ENCODE assay signal across 8 cellular contexts in the genomic region with DNA sequence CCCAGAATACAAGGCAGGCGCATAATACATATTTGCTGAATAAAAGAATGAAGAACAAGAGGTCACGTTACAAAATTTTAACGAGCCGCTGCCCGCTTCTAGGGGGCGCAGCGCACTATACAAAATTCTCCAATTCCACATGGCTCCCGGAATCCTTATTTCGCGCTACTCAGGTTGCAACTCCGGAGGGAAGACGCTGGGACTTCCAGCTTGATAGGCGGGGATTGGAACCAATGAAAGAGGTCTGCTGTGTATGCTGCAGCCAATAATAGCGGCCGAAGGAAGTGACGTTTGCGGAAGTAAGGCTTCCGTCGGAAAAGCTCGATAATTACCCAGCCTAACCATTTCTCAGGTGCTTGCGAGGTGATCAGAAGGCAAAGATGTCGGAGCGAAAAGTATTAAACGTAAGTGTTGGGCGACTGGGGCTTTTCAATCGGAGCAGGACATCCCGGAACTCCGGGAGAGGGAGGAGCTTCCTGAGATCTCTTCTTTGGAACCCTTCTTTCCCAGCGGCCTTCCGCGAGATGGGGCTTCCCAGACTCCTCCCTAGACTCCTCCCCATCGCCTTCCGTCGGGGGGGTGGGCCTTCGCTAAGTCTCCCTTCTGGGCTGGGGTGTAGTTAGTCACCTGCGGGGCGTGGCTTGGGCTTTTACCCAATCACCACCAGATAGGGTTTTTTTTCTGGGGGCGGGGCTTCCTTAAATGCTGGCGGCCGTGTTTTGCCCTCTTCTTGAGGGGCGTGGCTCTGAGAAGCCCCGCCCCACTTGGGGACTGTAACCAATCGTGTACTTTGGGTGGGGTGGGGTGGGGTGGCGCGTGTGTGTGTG. TPM values are rescaled to one million over a fixed set of nuclear protein-coding genes. Genes with fewer than 3 reads are reported as not detected.
DNase-seq lines count a peak whose midpoint lies in the region; ATAC-seq and TF ChIP-seq lines count a peak whose summit lies in the region.

A gene (plus strand): TSS at position 314 of the 827 bp plus-strand sequence. CDS start 67 bp downstream, at position 381.

- H3K4me1 Mint-ChIP-seq in Caco-2 (ENCODE audit: low read depth, unreplicated experiment) = peaks cover 7% of the 10 kb centered on the region
- peaks cover 4 to 23% of the 10 kb centered on the region in 2 donors for H3K4me1 Mint-ChIP-seq in effector memory CD8-positive, alpha-beta T cell (ENCODE audit: low read depth in 2 of 2)

- peak within 1 kb of the TSS; percentile 52 for H3K4me3 ChIP-seq in Caco-2 (ENCODE audit: low read depth, low read length)

- H3K4me1 ChIP-seq in Caco-2 = 0 out of 2 replicates have a peak, but pooled peaks cover 5% of the 10 kb centered on the region

- DNase-seq in Caco-2 (peak; percentile 99), HT1080 (ENCODE audit: low read depth) (peak; percentile 96), NOMO-1 (lab: John Stamatoyannopoulos, UW; ENCODE audit: unreplicated experiment in 2 of 2) (peak; percentile 97 to 99), medulla oblongata (ENCODE audit: extremely low spot score) (peak; percentile 99)
- DNase-seq in effector memory CD8-positive, alpha-beta T cell = peak; percentile 98 to 100 (median 99)
- DNase-seq in stimulated activated CD8-positive, alpha-beta memory T cell treated with anti-CD3 and anti-CD28 coated beads, Interleukin-12 subunit alpha, Interleukin-12 subunit beta, amount 100 ng/mL, for 1 hour (ENCODE audit: low read depth) = peak; percentile 97

- H3K9me3 Mint-ChIP-seq in Caco-2 (ENCODE audit: unreplicated experiment) = no peaks in the 10 kb centered on the region
- H3K9me3 Mint-ChIP-seq in effector memory CD8-positive, alpha-beta T cell = peaks cover 0 to 1% of the 10 kb centered on the region in 2 donors

- TSS peak; percentile 96 for BruUV-seq in Caco-2 (replicated peaks; lab: Mats Ljungman, UMichigan)

- peaks cover 44% of the 10 kb centered on the region for H3K36me3 Mint-ChIP-seq in Caco-2 (ENCODE audit: insufficient read depth, unreplicated experiment)
- H3K36me3 Mint-ChIP-seq in effector memory CD8-positive, alpha-beta T cell (ENCODE audit: insufficient read depth) = peaks cover 62% of the 10 kb centered on the region

- H3K27me3 Mint-ChIP-seq in Caco-2 (ENCODE audit: insufficient read depth, unreplicated experiment) = no peaks in the 10 kb centered on the region
- H3K27me3 Mint-ChIP-seq in effector memory CD8-positive, alpha-beta T cell = peaks cover 0 to 2% of the 10 kb centered on the region in 2 donors

- peak within 1 kb of the TSS; percentile 100 for H3K27ac Mint-ChIP-seq in Caco-2 (ENCODE audit: unreplicated experiment)
- peak within 1 kb of the TSS; percentile 99 for H3K27ac Mint-ChIP-seq in effector memory CD8-positive, alpha-beta T cell

- no peaks in the 10 kb centered on the region for H3K9me3 ChIP-seq in Caco-2

- no peaks in the 10 kb centered on the region; the same call in 1 of the 2 replicates for H3K36me3 ChIP-seq in Caco-2 (ENCODE audit: control insufficient read depth, insufficient read depth, low read length)

- CTCF ChIA-PET in Caco-2 (lab: Charles Lee) = interaction anchor here (0.6 to 1.3 kb wide), 10 partner anchors 13 to 669 kb away, joined by 3 to 16 read pairs (median 4); a partner anchor contains a TSS
- CTCF ChIA-PET in activated CD8-positive, alpha-beta memory T cell treated with anti-CD3 and anti-CD28 coated beads for 36 hours (lab: Charles Lee) = interaction anchor here (0.6 kb wide), 1 partner anchor 100 kb away, joined by 5 read pairs; no protein-coding TSS in a partner anchor

- H3K27me3 ChIP-seq in Caco-2 (replicated peaks; ENCODE audit: control insufficient read depth, insufficient read depth, low read length) = no peaks in the 10 kb centered on the region

- POLR2A ChIA-PET in Caco-2 (lab: Charles Lee) = interaction anchor here (0.5 to 1.2 kb wide), 3 partner anchors 42 to 155 kb away, joined by 4 to 11 read pairs (median 4); a partner anchor contains a TSS
- POLR2A ChIA-PET in activated CD8-positive, alpha-beta memory T cell treated with anti-CD3 and anti-CD28 coated beads for 36 hours (lab: Charles Lee) = interaction anchor here (0.5 to 0.8 kb wide), 4 partner anchors 142 to 259 kb away, joined by 3 to 5 read pairs (median 4); no protein-coding TSS in a partner anchor

- ATAC-seq in GM21360 (IDR thresholded peaks at IDR 0.05; ENCODE audit: unreplicated experiment) = peak; percentile 78
- ATAC-seq in effector memory CD8-positive, alpha-beta T cell (replicated peaks) = peak; percentile 92

- TF ChIP-seq CTCF in Caco-2 (IDR thresholded peaks at IDR 0.05; ENCODE audit: insufficient read depth in 1 of 2, low read depth in 1 of 2, low read length in 1 of 2, severe bottlenecking in 1 of 2, unreplicated experiment in 1 of 2) = peak in 1 of 2 experiments; percentile 54

- intact Hi-C loops in Caco-2 (cut with micrococcal nuclease; ENCODE audit: unreplicated experiment) = loop anchor here (1.0 kb wide), 1 partner anchor 95 kb away; no protein-coding TSS in a partner anchor

- H3K4me3 Mint-ChIP-seq in Caco-2 (ENCODE audit: unreplicated experiment) = peak within 1 kb of the TSS; percentile 96
- peak within 1 kb of the TSS; percentile 87 to 91 for H3K4me3 Mint-ChIP-seq in effector memory CD8-positive, alpha-beta T cell

RNA-seq across cellular contexts. Expression of the gene that starts here (rescaled TPM):
- total RNA-seq in Caco-2 (2022) = 19.5 TPM in 2 replicates
- total RNA-seq in HT1080 (2014; rRNA removed; shearing (Covaris generic)) = 23.8 and 28.1 TPM in 2 replicates
- 27.3 and 33.3 TPM in 2 replicates for polyA plus RNA-seq in HT1080 (2015; cell fraction: cytosol; rRNA removed)
- polyA plus RNA-seq in HT1080 (2015; cell fraction: nucleus; rRNA removed) = 20.6 and 22.5 TPM in 2 replicates
- 10 to 100 TPM; 29.7 to 35.1 TPM for total RNA-seq in activated CD8-positive, alpha-beta memory T cell treated with anti-CD3 and anti-CD28 coated beads for 36 hours

Comparison
In these comparisons a context has a peak if more than half of its experiments do, and no peak if none do; other contexts are left out.
1. Peak in every context shown above with its lines: DNase-seq, ATAC-seq and H3K4me3 ChIP-seq.